In genomic region chr3:182451871-182452270, GRCh38 we compare ENCODE assay signal across 18 cellular contexts.
"Had no signal": no experiment of that assay in that cellular context is flagged by ENCODE, and none has a peak within 500 bp of the region (broad histone marks: within the 10 kb centered on the region; RNA-seq: fewer than 3 reads in every experiment).

No MANE protein-coding gene starts in this region.

- H3K4me3 Mint-ChIP-seq: effector memory CD8-positive, alpha-beta T cell; naive thymus-derived CD8-positive, alpha-beta T cell; neural crest cell; type B pancreatic cell had no signal

- H3K27ac ChIP-seq: esophagus squamous epithelium, gastroesophageal sphincter had no signal

- H3K27me3 Mint-ChIP-seq: effector memory CD8-positive, alpha-beta T cell; type B pancreatic cell had no signal

- H3K9me3 Mint-ChIP-seq: effector memory CD8-positive, alpha-beta T cell had no signal

- H3K4me1 Mint-ChIP-seq: naive thymus-derived CD8-positive, alpha-beta T cell had no signal

- H3K27ac Mint-ChIP-seq: effector memory CD8-positive, alpha-beta T cell; naive thymus-derived CD8-positive, alpha-beta T cell; type B pancreatic cell had no signal

- H3K4me3 ChIP-seq: esophagus squamous epithelium, gastroesophageal sphincter, mucosa of descending colon had no signal

- DNase-seq: cortex of kidney; effector memory CD8-positive, alpha-beta T cell; esophagus squamous epithelium; foreskin fibroblast; glutamatergic neuron; islet precursor cell; mammary epithelial cell; mucosa of descending colon; naive thymus-derived CD8-positive, alpha-beta T cell; right cardiac atrium; small intestine; stimulated activated CD4-positive, alpha-beta T cell treated with anti-CD3 and anti-CD28 coated beads, Interleukin-12 subunit alpha, Interleukin-12 subunit beta, amount 100 ng/mL, for 4 hours; stimulated activated CD4-positive, alpha-beta T cell treated with anti-CD3 and anti-CD28 coated beads, Interleukin-2, amount 100 ng/mL, for 48 hours; stimulated activated naive CD4-positive, alpha-beta T cell treated with Interleukin-2 at 50 U/mL for 16 hours had no signal

- H3K9me3 ChIP-seq: esophagus squamous epithelium, mucosa of descending colon had no signal

- H3K27me3 ChIP-seq: esophagus squamous epithelium, gastroesophageal sphincter had no signal

- H3K36me3 ChIP-seq: esophagus squamous epithelium, gastroesophageal sphincter had no signal

- H3K36me3 Mint-ChIP-seq: naive thymus-derived CD8-positive, alpha-beta T cell; type B pancreatic cell had no signal

- H3K4me1 ChIP-seq: esophagus squamous epithelium, gastroesophageal sphincter had no signal

- ATAC-seq: effector memory CD8-positive, alpha-beta T cell; gastroesophageal sphincter; left lobe of liver; mucosa of descending colon; naive thymus-derived CD8-positive, alpha-beta T cell; right cardiac atrium had no signal
